16 cellular contexts compared by ENCODE assay signal in genomic region chr12:116133609-116134214, GRCh38.
A peak's percentile ranks its signal among the peaks of the same experiment; 100 is the strongest.
DNase-seq lines count a peak whose midpoint lies in the region; ATAC-seq and TF ChIP-seq lines count a peak whose summit lies in the region.
"Had no signal": no experiment of that assay in that cellular context is flagged by ENCODE, and none has a peak within 500 bp of the region (broad histone marks: within the 10 kb centered on the region; RNA-seq: fewer than 3 reads in every experiment).

No MANE protein-coding gene starts in this region.

- in situ Hi-C loops in Panc1 (cut with HindIII; ENCODE audit: low pct_unique_long_range_greater_than_20kb, low sequenced_read_pairs) = no loop called here

- H3K9me2 ChIP-seq in hepatocyte (replicated peaks; ENCODE audit: insufficient read depth) = no peaks in the 10 kb centered on the region

- H2AFZ ChIP-seq in hepatocyte = no peak overlapping the region

- H3K36me3 Mint-ChIP-seq in activated naive CD4-positive, alpha-beta T cell treated with anti-CD3 and anti-CD28 coated beads, Interleukin-2, amount 50 U/mL, for 24 hours = no peaks in the 10 kb centered on the region
- H3K36me3 Mint-ChIP-seq in type B pancreatic cell = no peaks in the 10 kb centered on the region

- no peaks in the 10 kb centered on the region for H3K27me3 Mint-ChIP-seq in activated naive CD4-positive, alpha-beta T cell treated with anti-CD3 and anti-CD28 coated beads, Interleukin-2, amount 50 U/mL, for 24 hours
- no peaks in the 10 kb centered on the region for H3K27me3 Mint-ChIP-seq in stimulated activated naive CD8-positive, alpha-beta T cell treated with anti-CD3 and anti-CD28 coated beads, Interleukin-15, amount 100 ng/mL, for 72 hours
- H3K27me3 Mint-ChIP-seq in type B pancreatic cell = no peaks in the 10 kb centered on the region
- H3K27me3 Mint-ChIP-seq: central memory CD8-positive, alpha-beta T cell; progenitor cell of endocrine pancreas had no signal

- H3K4me1 ChIP-seq in Panc1 (ENCODE audit: control insufficient read depth, insufficient read depth, low read length) = peaks cover 54% of the 10 kb centered on the region
- H3K4me1 ChIP-seq in hepatocyte (ENCODE audit: insufficient read depth) = peaks cover 25% of the 10 kb centered on the region

- DNase-seq in activated naive CD4-positive, alpha-beta T cell (lab: John Stamatoyannopoulos, UW) = no peak
- DNase-seq in Panc1 (ENCODE audit: low read depth, low spot score) (no peak), hepatocyte (ENCODE audit: low spot score) (no peak), type B pancreatic cell (ENCODE audit: extremely low spot score, unreplicated experiment) (no peak)
- DNase-seq in stimulated activated naive CD8-positive, alpha-beta T cell treated with anti-CD3 and anti-CD28 coated beads, Interleukin-15, amount 100 ng/mL, for 72 hours = no peak
- DNase-seq: activated CD4-positive, alpha-beta T cell treated with anti-CD3 and anti-CD28 coated beads, Interleukin-2, amount 50 U/mL, for 1 hour; glutamatergic neuron; midbrain; NCI-H226 had no signal

- H3K79me2 ChIP-seq in hepatocyte = peaks cover 98% of the 10 kb centered on the region

- ATAC-seq in Panc1 = no peak
- ATAC-seq in stimulated activated naive CD8-positive, alpha-beta T cell treated with anti-CD3 and anti-CD28 coated beads, Interleukin-15, amount 100 ng/mL, for 72 hours = no peak
- no peak for ATAC-seq in HG02623 (IDR thresholded peaks at IDR 0.05; ENCODE audit: unreplicated experiment)
- ATAC-seq in HG02571 (IDR thresholded peaks at IDR 0.05; ENCODE audit: unreplicated experiment) = no peak

- POLR2A ChIA-PET in Panc1 (lab: Charles Lee) = interaction anchor here (0.6 kb wide), 1 partner anchor 72 kb away, joined by 7 read pairs; no protein-coding TSS in a partner anchor

- peaks cover 87% of the 10 kb centered on the region for H3K4me1 Mint-ChIP-seq in activated naive CD4-positive, alpha-beta T cell treated with anti-CD3 and anti-CD28 coated beads, Interleukin-2, amount 50 U/mL, for 24 hours
- peaks cover 84% of the 10 kb centered on the region for H3K4me1 Mint-ChIP-seq in stimulated activated naive CD8-positive, alpha-beta T cell treated with anti-CD3 and anti-CD28 coated beads, Interleukin-15, amount 100 ng/mL, for 72 hours
- peaks cover 52% of the 10 kb centered on the region for H3K4me1 Mint-ChIP-seq in type B pancreatic cell (ENCODE audit: unreplicated experiment)

- H4K20me1 ChIP-seq in hepatocyte (ENCODE audit: insufficient read depth, poor library complexity, severe bottlenecking) = peaks cover 94% of the 10 kb centered on the region

- CTCF ChIA-PET in Panc1 (lab: Charles Lee) = no interaction called here

- H3K4me3 Mint-ChIP-seq in activated naive CD4-positive, alpha-beta T cell treated with anti-CD3 and anti-CD28 coated beads, Interleukin-2, amount 50 U/mL, for 24 hours = no peak overlapping the region
- peak overlapping the region; percentile 3 to 45 for H3K4me3 Mint-ChIP-seq in stimulated activated naive CD8-positive, alpha-beta T cell treated with anti-CD3 and anti-CD28 coated beads, Interleukin-15, amount 100 ng/mL, for 72 hours
- no peak overlapping the region for H3K4me3 Mint-ChIP-seq in type B pancreatic cell
- H3K4me3 Mint-ChIP-seq: central memory CD8-positive, alpha-beta T cell had no signal

- H3K36me3 ChIP-seq in Panc1 (ENCODE audit: control insufficient read depth, insufficient read depth, low read length) (no peaks in the 10 kb centered on the region), hepatocyte (replicated peaks; ENCODE audit: insufficient read depth, low read depth) (no peaks in the 10 kb centered on the region)
- H3K36me3 ChIP-seq: tibial nerve had no signal

- H3K4me3 ChIP-seq in Panc1 (ENCODE audit: low read depth in 2 of 2, low read length in 2 of 2) (no peak overlapping the region), hepatocyte (no peak overlapping the region)
- H3K4me3 ChIP-seq: tibial nerve had no signal

- intact Hi-C loops in Panc1 (cut with micrococcal nuclease; ENCODE audit: unreplicated experiment) = no loop called here

- WGBS in hepatocyte (ENCODE audit: low lambda C conversion rate, missing lambda C conversion rate) = 67% methylated on average over 5 of the region's 5 CpGs

- no TSS peak for BruUV-seq in Panc1 (replicated peaks; lab: Mats Ljungman, UMichigan)

- H3K9me3 ChIP-seq in Panc1 (ENCODE audit: control insufficient read depth, insufficient read depth, low read depth, low read length) (no peaks in the 10 kb centered on the region), hepatocyte (ENCODE audit: low read depth) (no peaks in the 10 kb centered on the region)
- H3K9me3 ChIP-seq: tibial nerve had no signal

- H3K27ac ChIP-seq in Panc1 (ENCODE audit: low read length) = peak overlapping the region; percentile 42
- H3K27ac ChIP-seq in hepatocyte = no peak overlapping the region
- H3K27ac ChIP-seq: epithelial cell of prostate had no signal

- H3K4me2 ChIP-seq in hepatocyte = peak overlapping the region; percentile 29

- TF ChIP-seq CTCF in Panc1 (IDR thresholded peaks at IDR 0.05) = no peak
- TF ChIP-seq CTCF in hepatocyte (IDR thresholded peaks at IDR 0.05; ENCODE audit: poor library complexity) = no peak
- TF ChIP-seq CTCF in type B pancreatic cell (conservative IDR thresholded peaks at IDR 0.05) = no peak

- H3K9me3 Mint-ChIP-seq in activated naive CD4-positive, alpha-beta T cell treated with anti-CD3 and anti-CD28 coated beads, Interleukin-2, amount 50 U/mL, for 24 hours = no peaks in the 10 kb centered on the region
- H3K9me3 Mint-ChIP-seq in stimulated activated naive CD8-positive, alpha-beta T cell treated with anti-CD3 and anti-CD28 coated beads, Interleukin-15, amount 100 ng/mL, for 72 hours = no peaks in the 10 kb centered on the region
- peaks cover 4% of the 10 kb centered on the region for H3K9me3 Mint-ChIP-seq in type B pancreatic cell
- H3K9me3 Mint-ChIP-seq: central memory CD8-positive, alpha-beta T cell had no signal

- H3K27me3 ChIP-seq in Panc1 (ENCODE audit: control insufficient read depth, insufficient read depth, low read length) (no peaks in the 10 kb centered on the region), hepatocyte (no peaks in the 10 kb centered on the region)
- H3K27me3 ChIP-seq: tibial nerve had no signal

- peak overlapping the region; percentile 68 for H3K27ac Mint-ChIP-seq in activated naive CD4-positive, alpha-beta T cell treated with anti-CD3 and anti-CD28 coated beads, Interleukin-2, amount 50 U/mL, for 24 hours
- peak overlapping the region; percentile 48 to 80 for H3K27ac Mint-ChIP-seq in stimulated activated naive CD8-positive, alpha-beta T cell treated with anti-CD3 and anti-CD28 coated beads, Interleukin-15, amount 100 ng/mL, for 72 hours
- no peak overlapping the region for H3K27ac Mint-ChIP-seq in type B pancreatic cell
- H3K27ac Mint-ChIP-seq: progenitor cell of endocrine pancreas had no signal

Comparison
In these comparisons a context has a peak if more than half of its experiments do, and no peak if none do; other contexts are left out.
1. H3K4me3 Mint-ChIP-seq: peak in stimulated activated naive CD8-positive, alpha-beta T cell treated with anti-CD3 and anti-CD28 coated beads, Interleukin-15, amount 100 ng/mL, for 72 hours (2 of 2); none in activated naive CD4-positive, alpha-beta T cell treated with anti-CD3 and anti-CD28 coated beads, Interleukin-2, amount 50 U/mL, for 24 hours (single experiment) and type B pancreatic cell (single experiment).